Comparison of ENCODE assay signal across 2 cellular contexts in the genomic region with DNA sequence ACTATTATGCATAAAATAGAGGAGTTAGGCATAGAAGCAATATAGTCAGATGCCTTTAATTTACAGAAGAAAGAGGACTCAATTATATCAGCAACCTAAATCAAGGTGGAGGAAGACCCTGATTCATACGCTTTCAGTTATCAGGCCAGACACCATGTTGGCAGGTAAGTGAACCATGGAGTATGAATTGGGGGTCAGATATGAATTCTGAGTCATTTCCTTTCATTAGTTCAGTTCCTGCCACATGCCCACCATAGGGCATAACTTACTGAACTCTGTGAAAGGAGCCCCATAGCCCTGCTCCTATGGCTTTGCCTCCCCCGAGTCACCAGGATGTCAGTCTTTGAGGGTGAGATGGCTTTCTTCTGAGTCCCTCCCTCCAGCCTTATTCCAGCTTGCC.
TF ChIP-seq lines count a peak whose summit lies in the region.

No MANE protein-coding gene starts in this region.

TF ChIP-seq in H1, 55 proteins besides CTCF, POLR2A, EP300 and RAD21:
- TF ChIP-seq EGR1 (IDR thresholded peaks at IDR 0.05; ENCODE audit: borderline replicate concordance, low read depth, low read length) (no peak), BRCA1 (IDR thresholded peaks at IDR 0.05; ENCODE audit: low read depth, low read length) (no peak), SP4 (IDR thresholded peaks at IDR 0.05; ENCODE audit: low read length) (no peak), FOSL1 (IDR thresholded peaks at IDR 0.05; ENCODE audit: insufficient read depth, low read depth, low read length) (no peak), NANOG (IDR thresholded peaks at IDR 0.05; ENCODE audit: insufficient read depth, low read depth, low read length, poor library complexity, severe bottlenecking) (no peak), RBBP5 (IDR thresholded peaks at IDR 0.05; ENCODE audit: borderline replicate concordance, low read depth, low read length) (no peak), GABPA (IDR thresholded peaks at IDR 0.05; ENCODE audit: borderline replicate concordance, insufficient read depth, low read length) (no peak), CTBP2 (IDR thresholded peaks at IDR 0.05; ENCODE audit: borderline replicate concordance, insufficient read depth, insufficient read length, low read length) (no peak), ASH2L (IDR thresholded peaks at IDR 0.05; ENCODE audit: low read length) (no peak), SUZ12 (IDR thresholded peaks at IDR 0.05; ENCODE audit: low read length) (no peak), KDM5A (IDR thresholded peaks at IDR 0.05; ENCODE audit: low read length) (no peak), SP2 (IDR thresholded peaks at IDR 0.05; ENCODE audit: low read length) (no peak), CBX5 (IDR thresholded peaks at IDR 0.05; ENCODE audit: low read depth, low read length) (no peak), TAF1 (IDR thresholded peaks at IDR 0.05; ENCODE audit: low read depth, low read length) (no peak), SIX5 (IDR thresholded peaks at IDR 0.05; ENCODE audit: low read depth, low read length) (no peak)
- TF ChIP-seq, protein P1, sequence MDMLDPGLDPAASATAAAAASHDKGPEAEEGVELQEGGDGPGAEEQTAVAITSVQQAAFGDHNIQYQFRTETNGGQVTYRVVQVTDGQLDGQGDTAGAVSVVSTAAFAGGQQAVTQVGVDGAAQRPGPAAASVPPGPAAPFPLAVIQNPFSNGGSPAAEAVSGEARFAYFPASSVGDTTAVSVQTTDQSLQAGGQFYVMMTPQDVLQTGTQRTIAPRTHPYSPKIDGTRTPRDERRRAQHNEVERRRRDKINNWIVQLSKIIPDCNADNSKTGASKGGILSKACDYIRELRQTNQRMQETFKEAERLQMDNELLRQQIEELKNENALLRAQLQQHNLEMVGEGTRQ (IDR thresholded peaks at IDR 0.05; ENCODE audit: low read length): no peak
- TF ChIP-seq, protein P2, sequence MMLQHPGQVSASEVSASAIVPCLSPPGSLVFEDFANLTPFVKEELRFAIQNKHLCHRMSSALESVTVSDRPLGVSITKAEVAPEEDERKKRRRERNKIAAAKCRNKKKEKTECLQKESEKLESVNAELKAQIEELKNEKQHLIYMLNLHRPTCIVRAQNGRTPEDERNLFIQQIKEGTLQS (IDR thresholded peaks at IDR 0.05; ENCODE audit: insufficient read depth, low read depth, low read length): no peak

TF ChIP-seq in endothelial cell of umbilical vein, 7 proteins besides CTCF, POLR2A, EP300 and RAD21:
- TF ChIP-seq GATA2 (IDR thresholded peaks at IDR 0.05; ENCODE audit: insufficient read depth, insufficient read length, low read depth, low read length) (peak; percentile 89), MYC (IDR thresholded peaks at IDR 0.05; ENCODE audit: low read depth, low read length) (no peak), FOS (IDR thresholded peaks at IDR 0.05; ENCODE audit: borderline replicate concordance, insufficient read depth, low read length) (peak; percentile 51)
